ENCODE assay signal across 8 cellular contexts in genomic region chr4:75940692-75941253, GRCh38. TPM values are rescaled to one million over a fixed set of nuclear protein-coding genes. Genes with fewer than 3 reads are reported as not detected.
A peak's percentile ranks its signal among the peaks of the same experiment; 100 is the strongest.
DNase-seq lines count a peak whose midpoint lies in the region; ATAC-seq and TF ChIP-seq lines count a peak whose summit lies in the region.

NAAA (minus strand) TSS chr4:75941013; CDS start chr4:75940949, 64 bp downstream.

- peak within 1 kb of the TSS; percentile 75 for H3K4me3 ChIP-seq in neural progenitor cell

- no peaks in the 10 kb centered on the region for H3K4me1 ChIP-seq in neural progenitor cell

- H3K4me1 Mint-ChIP-seq in neural progenitor cell, result peaks cover 11% of the 10 kb centered on the region

- no peaks in the 10 kb centered on the region for H3K9me3 Mint-ChIP-seq in neural progenitor cell

- no peaks in the 10 kb centered on the region for H3K9me3 ChIP-seq in neural progenitor cell (ENCODE audit: low read depth)

- H3K27ac Mint-ChIP-seq in neural progenitor cell, result no peak within 1 kb of the TSS

- TF ChIP-seq CTCF in neural progenitor cell (IDR thresholded peaks at IDR 0.05), result no peak

- peak; percentile 70 for ATAC-seq in GM19438 (IDR thresholded peaks at IDR 0.05; ENCODE audit: low read depth, unreplicated experiment)
- ATAC-seq in HG03575 (IDR thresholded peaks at IDR 0.05; ENCODE audit: extremely low read depth, insufficient number of reproducible peaks, low FRiP score, unreplicated experiment), result peak; percentile 49

- peaks cover 32% of the 10 kb centered on the region for H3K27me3 ChIP-seq in neural progenitor cell

- H3K4me2 ChIP-seq in neural progenitor cell, result peak within 1 kb of the TSS; percentile 96

- H3F3A ChIP-seq in neural progenitor cell (ENCODE audit: low read depth), result peaks cover 20% of the 10 kb centered on the region

- no peak within 1 kb of the TSS for H3K27ac ChIP-seq in neural progenitor cell

- peaks cover 23% of the 10 kb centered on the region for H4K20me1 ChIP-seq in neural progenitor cell (ENCODE audit: low read depth)

- no peaks in the 10 kb centered on the region for H3K36me3 ChIP-seq in neural progenitor cell

- no peaks in the 10 kb centered on the region for H3K27me3 Mint-ChIP-seq in neural progenitor cell (ENCODE audit: insufficient read depth, low read depth)

- peak within 1 kb of the TSS; percentile 90 for H3K4me3 Mint-ChIP-seq in neural progenitor cell

- H2AFZ ChIP-seq in neural progenitor cell (replicated peaks), result peak within 1 kb of the TSS; percentile 35

- no peak within 1 kb of the TSS for H3K9ac ChIP-seq in neural progenitor cell

- peaks cover 5% of the 10 kb centered on the region for H3K36me3 Mint-ChIP-seq in neural progenitor cell

- H3K79me2 ChIP-seq in neural progenitor cell (ENCODE audit: low read depth), result no peaks in the 10 kb centered on the region

- peak; percentile 74 for DNase-seq in COR-L47 (lab: John Stamatoyannopoulos, UW)
- peak; percentile 86 for DNase-seq in RPMI8226
- peak; percentile 73 for DNase-seq in activated effector memory CD4-positive, alpha-beta T cell treated with Interleukin-2 at 50 U/mL for 16 hours
- peak; percentile 37 for DNase-seq in fibroblast of the conjunctiva (ENCODE audit: low read depth)
- peak; percentile 87 for DNase-seq in neural progenitor cell (ENCODE audit: low spot score)
- peak; percentile 36 for DNase-seq in stromal cell of bone marrow (ENCODE audit: low read depth)

RNA-seq across cellular contexts. Expression of gene NAAA, which starts in this region (rescaled TPM):
- total RNA-seq in neural progenitor cell (ENCODE audit: low replicate concordance), result 0.07 and 0.84 TPM in 2 replicates

Comparison
In these comparisons a context has a peak if more than half of its experiments do, and no peak if none do; other contexts are left out.
1. Peak in DNase-seq, H3K4me3 ChIP-seq and H3K4me2 ChIP-seq in neural progenitor cell; RNA of the gene not detected or under 1 TPM.
2. DNase-seq: peak in every context shown above with its lines; median percentile 87 in neural progenitor cell; 86 in RPMI8226; 74 in COR-L47; 73 in activated effector memory CD4-positive, alpha-beta T cell treated with Interleukin-2 at 50 U/mL for 16 hours; 37 in fibroblast of the conjunctiva; 36 in stromal cell of bone marrow.